Comparison of ENCODE assay signal across 9 cellular contexts in the genomic region with DNA sequence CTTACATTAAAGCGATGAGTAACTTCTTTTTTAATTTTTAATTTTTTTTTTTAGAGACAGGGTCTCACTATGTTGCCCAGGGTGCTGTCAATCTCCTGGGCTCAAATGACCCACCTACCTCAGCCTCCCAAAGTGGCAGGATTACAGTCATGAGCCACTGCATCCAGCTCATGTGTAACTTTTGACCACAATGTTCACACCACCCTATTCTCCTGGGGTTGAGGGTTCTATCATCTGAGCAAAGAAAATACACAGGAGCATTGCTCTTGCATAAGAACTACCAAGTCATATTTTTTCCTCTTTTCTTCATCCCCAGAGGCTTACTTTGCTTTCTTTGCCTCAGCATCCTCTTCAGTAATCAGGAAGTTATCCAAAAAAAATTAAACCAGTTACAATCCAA.
"Had no signal": no experiment of that assay in that cellular context is flagged by ENCODE, and none has a peak within 500 bp of the region (broad histone marks: within the 10 kb centered on the region; RNA-seq: fewer than 3 reads in every experiment).

No MANE protein-coding gene starts in this region.

- H3K9me3 ChIP-seq: HAP-1 had no signal

- H3K9ac ChIP-seq: GM23248 had no signal

- DNase-seq: GM23248, GOT3, H7, HFFc6, IMR-90, KG1 had no signal

- H3K27ac Mint-ChIP-seq: HFFc6 had no signal

- H3K4me3 ChIP-seq: GM23248, HAP-1, K562 had no signal

- ATAC-seq: HCT116, K562 had no signal

- H3K36me3 ChIP-seq: HAP-1 had no signal

- H3K27ac ChIP-seq: GM23248 had no signal

- H3K4me3 Mint-ChIP-seq: HFFc6 had no signal
